27 cellular contexts compared by ENCODE assay signal in genomic region chr3:189580190-189580589, GRCh38. TPM values are rescaled to one million over a fixed set of nuclear protein-coding genes. Genes with fewer than 3 reads are reported as not detected.
"Had no signal": no experiment of that assay in that cellular context is flagged by ENCODE, and none has a peak within 500 bp of the region (broad histone marks: within the 10 kb centered on the region; RNA-seq: fewer than 3 reads in every experiment).

No MANE protein-coding gene starts in this region.

- H3K27ac Mint-ChIP-seq: activated CD4-positive, alpha-beta T cell treated with anti-CD3 and anti-CD28 coated beads for 36 hours; activated CD8-positive, alpha-beta T cell treated with anti-CD3 and anti-CD28 coated beads for 36 hours; activated naive CD8-positive, alpha-beta T cell treated with anti-CD3 and anti-CD28 coated beads, Interleukin-2, amount 10 ng/mL, durations not matched to agents 7 days and 5 days; activated T-cell treated with anti-CD3 and anti-CD28 coated beads, Interleukin-2, amount 50 U/mL, for 72 hours; activated T-helper 2 cell treated with anti-CD3 and anti-CD28 coated beads, Interferon-gamma antibody, Interleukin-2, Interleukin-4, amounts not matched to agents 10 μg/mL and 5 μg/mL and 100 μg/mL, durations not matched to agents 14 hours and 24 hours and 36 hours had no signal

- H3K9me3 ChIP-seq: adrenal gland, breast epithelium, SJCRH30, SK-N-SH had no signal

- H3K9ac ChIP-seq: SK-N-SH had no signal

- H3K4me1 ChIP-seq: adrenal gland, breast epithelium, SJCRH30 had no signal

- DNase-seq: activated CD4-positive, alpha-beta T cell treated with anti-CD3 and anti-CD28 coated beads for 36 hours; activated CD4-positive, alpha-beta T cell treated with anti-CD3 and anti-CD28 coated beads, Interleukin-2, amount 50 U/mL, for 1 hour; activated CD8-positive, alpha-beta memory T cell treated with anti-CD3 and anti-CD28 coated beads, Interleukin-2, amount 50 U/mL, for 4 hours; activated CD8-positive, alpha-beta T cell treated with anti-CD3 and anti-CD28 coated beads for 36 hours; activated gamma-delta T cell treated with Interleukin-2 at 50 U/mL for 16 hours; activated naive CD4-positive, alpha-beta T cell treated with anti-CD3 and anti-CD28 coated beads, Interleukin-2, amount 50 U/mL, for 16 hours; activated naive CD8-positive, alpha-beta T cell treated with anti-CD3 and anti-CD28 coated beads, Interleukin-2, amount 10 ng/mL, durations not matched to agents 7 days and 5 days; activated T-cell treated with anti-CD3 and anti-CD28 coated beads, Interleukin-2, amount 50 U/mL, for 72 hours; adrenal gland; aorta; central memory CD4-positive, alpha-beta T cell; Karpas-422; NCI-H1105; NCI-H1436; NCI-H1694 treated with DMSO at 0.1 percent for 48 hours; NCI-H2029 treated with DMSO at 0.1 percent for 48 hours; NCI-H345; NCI-H510A; NCI-H526 treated with DMSO at 0.1 percent for 48 hours; NCI-H82; SJCRH30; SK-N-SH; T-helper 1 cell; WERI-Rb-1 had no signal

- H3K4me3 ChIP-seq: adrenal gland, breast epithelium, K562, SJCRH30 had no signal

- H3K4me2 ChIP-seq: SK-N-SH had no signal

- H3K27me3 Mint-ChIP-seq: activated CD4-positive, alpha-beta T cell treated with anti-CD3 and anti-CD28 coated beads for 36 hours; activated CD8-positive, alpha-beta T cell treated with anti-CD3 and anti-CD28 coated beads for 36 hours; activated naive CD8-positive, alpha-beta T cell treated with anti-CD3 and anti-CD28 coated beads, Interleukin-2, amount 10 ng/mL, durations not matched to agents 7 days and 5 days had no signal

- H3K4me3 Mint-ChIP-seq: activated CD4-positive, alpha-beta T cell treated with anti-CD3 and anti-CD28 coated beads for 36 hours; activated CD8-positive, alpha-beta T cell treated with anti-CD3 and anti-CD28 coated beads for 36 hours; activated naive CD8-positive, alpha-beta T cell treated with anti-CD3 and anti-CD28 coated beads, Interleukin-2, amount 10 ng/mL, durations not matched to agents 7 days and 5 days; activated T-cell treated with anti-CD3 and anti-CD28 coated beads, Interleukin-2, amount 50 U/mL, for 72 hours had no signal

- H3K27ac ChIP-seq: adrenal gland, breast epithelium, SJCRH30, WERI-Rb-1 had no signal

- H3K4me1 Mint-ChIP-seq: activated naive CD8-positive, alpha-beta T cell treated with anti-CD3 and anti-CD28 coated beads, Interleukin-2, amount 10 ng/mL, durations not matched to agents 7 days and 5 days had no signal

- H3K36me3 ChIP-seq: adrenal gland, breast epithelium, SJCRH30, WERI-Rb-1 had no signal

- H3K27me3 ChIP-seq: adrenal gland, breast epithelium, SJCRH30 had no signal

RNA-seq across cellular contexts. Expression of gene TP63, which starts 51.0 kb away (rescaled TPM):
- polyA plus RNA-seq: SK-N-SH had no signal
